In genomic region chr4:3445829-3446545, GRCh38 we compare ENCODE assay signal across 22 cellular contexts. TPM values are rescaled to one million over a fixed set of nuclear protein-coding genes. Genes with fewer than 3 reads are reported as not detected.
DNase-seq lines count a peak whose midpoint lies in the region; ATAC-seq, FAIRE-seq and TF ChIP-seq lines count a peak whose summit lies in the region.
"Had no signal": no experiment of that assay in that cellular context is flagged by ENCODE, and none has a peak within 500 bp of the region (broad histone marks: within the 10 kb centered on the region; RNA-seq: fewer than 3 reads in every experiment).

No MANE protein-coding gene starts in this region.

- ATAC-seq in GM12878, result no peak
- no peak for ATAC-seq in mucosa of descending colon
- no peak for ATAC-seq in HG02623 (IDR thresholded peaks at IDR 0.05; ENCODE audit: unreplicated experiment)

- H3K9ac ChIP-seq in GM12878 (ENCODE audit: control insufficient read depth, insufficient read depth, low read length), result no peak overlapping the region

- H3K4me3 ChIP-seq in GM12878 (no peak overlapping the region), mucosa of descending colon (no peak overlapping the region)
- H3K4me3 ChIP-seq: MG63, Peyer's patch, SJSA1 had no signal

- CTCF ChIA-PET in GM12878 (lab: Yijun Ruan, JAX), result interaction anchor here (7.0 kb wide), 1 partner anchor 100 kb away, joined by 81 read pairs; no protein-coding TSS in a partner anchor

- FAIRE-seq in GM12878 (lab: Jason Lieb, UNC), result no peak
- FAIRE-seq: GM19239, HTR-8/SVneo had no signal

- TF ChIP-seq EP300 in GM12878 (IDR thresholded peaks at IDR 0.05; ENCODE audit: borderline replicate concordance in 1 of 2, control insufficient read depth in 1 of 2, low read depth in 2 of 2, low read length in 2 of 2), result no peak

- 63% methylated on average over 33 of the region's 34 CpGs for WGBS in GM12878 (ENCODE audit: insufficient coverage, insufficient replicate concordance, low lambda C conversion rate, missing lambda C conversion rate)

- H3K27ac ChIP-seq in 22Rv1 (no peak overlapping the region), GM12878 (ENCODE audit: control insufficient read depth, insufficient read depth) (no peak overlapping the region)
- H3K27ac ChIP-seq: Peyer's patch, SJSA1 had no signal

- BruUV-seq in GM12878 (replicated peaks; lab: Mats Ljungman, UMichigan), result no TSS peak

- peak; percentile 35 for TF ChIP-seq CTCF in 22Rv1 (IDR thresholded peaks at IDR 0.05)
- no peak for TF ChIP-seq CTCF in GM12878 (IDR thresholded peaks at IDR 0.05 in 2 of 3, conservative IDR thresholded peaks at IDR 0.05 in 1 of 3; ENCODE audit: control insufficient read depth in 2 of 3, extremely low read depth in 1 of 3, insufficient read depth in 1 of 3, low read depth in 3 of 3, low read length in 3 of 3)
- TF ChIP-seq CTCF in mucosa of descending colon (IDR thresholded peaks at IDR 0.05), result no peak

- in situ Hi-C loops in GM12878 (cut with MboI), result loop anchor here (5.0 to 10.0 kb wide), 2 partner anchors 99 to 341 kb away; no protein-coding TSS in a partner anchor

- SMC1A ChIA-PET in GM12878 (lab: Charles Lee; ENCODE audit: uncharacterized antibody, unreplicated experiment), result no interaction called here

- POLR2A ChIA-PET in GM12878 (lab: Charles Lee), result no interaction called here

- no peak for TF ChIP-seq RAD21 in GM12878 (IDR thresholded peaks at IDR 0.05; ENCODE audit: insufficient read depth, low read depth, low read length)

- RAD21 ChIA-PET in GM12878 (lab: Charles Lee; ENCODE audit: unreplicated experiment), result no interaction called here

- DNase-seq in 8988T (peak; percentile 15), GM12878 (ENCODE audit: low read depth, low spot score) (no peak), mucosa of descending colon (peak in 2 of 3 donors; percentile 26 to 48), NCI-H526 treated with DMSO at 0.1 percent for 48 hours (lab: John Stamatoyannopoulos, UW) (no peak)
- no peak for DNase-seq in activated CD4-positive, alpha-beta T cell treated with anti-CD3 and anti-CD28 coated beads, Interleukin-2, amount 50 U/mL, for 4 hours
- DNase-seq: ACHN, BE2C, Calu3, DMS79 treated with DMSO at 0.1 percent for 48 hours, GF-D8, KG1, MG63, NCI-H2029, NCI-H446, NCI-H524 treated with DMSO at 0.1 percent for 48 hours, NCI-H82, Peyer's patch had no signal

- H3K27me3 ChIP-seq in GM12878 (replicated peaks in 1 of 2; ENCODE audit: control insufficient read depth in 2 of 2, insufficient read depth in 2 of 2, low read length in 1 of 2), result no peaks in the 10 kb centered on the region
- H3K27me3 ChIP-seq: BE2C, MG63, Peyer's patch, SJSA1 had no signal

- H3K4me1 ChIP-seq in GM12878 (ENCODE audit: control insufficient read depth, insufficient read depth, low read length), result no peaks in the 10 kb centered on the region
- no peaks in the 10 kb centered on the region for H3K4me1 ChIP-seq in mucosa of descending colon (ENCODE audit: low read depth)
- H3K4me1 ChIP-seq: BE2C had no signal

- no peaks in the 10 kb centered on the region for H3K79me2 ChIP-seq in GM12878 (ENCODE audit: control insufficient read depth, insufficient read depth, low read length)

- TF ChIP-seq POLR2A in GM12878 (IDR thresholded peaks at IDR 0.05; ENCODE audit: low read depth, low read length), result no peak

- no peak overlapping the region for H3K4me2 ChIP-seq in GM12878 (ENCODE audit: control insufficient read depth, insufficient read depth)

- H2AFZ ChIP-seq in GM12878 (ENCODE audit: control insufficient read depth, low read depth, low read length), result no peak overlapping the region

- H3K36me3 ChIP-seq in GM12878 (ENCODE audit: control insufficient read depth in 2 of 2, insufficient read depth in 2 of 2, low read length in 1 of 2) (no peaks in the 10 kb centered on the region), mucosa of descending colon (ENCODE audit: low read depth) (no peaks in the 10 kb centered on the region)
- H3K36me3 ChIP-seq: BE2C, MG63, Peyer's patch, SJSA1 had no signal

- intact Hi-C loops in GM12878 (cut with micrococcal nuclease; ENCODE audit: unreplicated experiment) (no loop called here), mucosa of descending colon (cut with DNase I, micrococcal nuclease) (no loop called here)

- H3K9me3 ChIP-seq in GM12878 (replicated peaks; ENCODE audit: control insufficient read depth, insufficient read depth, low read length) (no peaks in the 10 kb centered on the region), mucosa of descending colon (no peaks in the 10 kb centered on the region)
- H3K9me3 ChIP-seq: BE2C, MG63, Peyer's patch, SJSA1 had no signal

- H4K20me1 ChIP-seq in GM12878 (ENCODE audit: control insufficient read depth, insufficient read depth), result no peaks in the 10 kb centered on the region

TF ChIP-seq in GM12878, 131 proteins besides CTCF, POLR2A, EP300 and RAD21:
- TF ChIP-seq, protein P1, sequence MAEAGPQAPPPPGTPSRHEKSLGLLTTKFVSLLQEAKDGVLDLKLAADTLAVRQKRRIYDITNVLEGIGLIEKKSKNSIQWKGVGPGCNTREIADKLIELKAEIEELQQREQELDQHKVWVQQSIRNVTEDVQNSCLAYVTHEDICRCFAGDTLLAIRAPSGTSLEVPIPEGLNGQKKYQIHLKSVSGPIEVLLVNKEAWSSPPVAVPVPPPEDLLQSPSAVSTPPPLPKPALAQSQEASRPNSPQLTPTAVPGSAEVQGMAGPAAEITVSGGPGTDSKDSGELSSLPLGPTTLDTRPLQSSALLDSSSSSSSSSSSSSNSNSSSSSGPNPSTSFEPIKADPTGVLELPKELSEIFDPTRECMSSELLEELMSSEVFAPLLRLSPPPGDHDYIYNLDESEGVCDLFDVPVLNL (IDR thresholded peaks at IDR 0.05; ENCODE audit: low read depth, low read length), result no peak
- TF ChIP-seq ATF7 (IDR thresholded peaks at IDR 0.05; ENCODE audit: low read depth), result no peak
- TF ChIP-seq NR2F1 (conservative IDR thresholded peaks at IDR 0.05), result 0 out of 2 replicates have a peak, but pooled peaks have one; percentile 31

RNA-seq across cellular contexts. Expression of gene HGFAC, which starts 4.2 kb away (rescaled TPM):
- not detected in 2 replicates for total RNA-seq in GM12878 (2013; cell fraction: nucleolus; rRNA removed)
- total RNA-seq in GM12878 (2014; rRNA removed), result not detected in 2 replicates
- not detected in 2 replicates for total RNA-seq in GM12878 (2014; rRNA removed; fragmentation: Illumina TruSeq; extraction: Trizol)
- total RNA-seq in GM12878 (2021), result 0.38 TPM in 1 of 2 replicates, not detected in the other
- not detected for polyA plus RNA-seq in GM12878 (2011; ENCODE audit: low read depth)
- polyA plus RNA-seq in GM12878 (2011; rRNA removed), result not detected in 2 replicates
- not detected in 2 replicates for polyA plus RNA-seq in GM12878 (2011; cell fraction: cytosol; rRNA removed)
- polyA plus RNA-seq in GM12878 (2011; cell fraction: nucleus; rRNA removed), result not detected in 2 replicates
- not detected in 2 replicates for polyA plus RNA-seq in GM12878 (2012)
- polyA plus RNA-seq in GM12878 (2014; fragmentation: Illumina TruSeq; extraction: Trizol), result not detected in 2 replicates
- polyA plus RNA-seq in GM12878 (2014; fragmentation: Nextera tagmentation; extraction: Ambion mirVana), result not detected
- polyA plus RNA-seq in GM12878 (2014; rRNA removed), result not detected in 2 replicates
- polyA plus RNA-seq in GM12878 (2016; fragmentation: Nextera tagmentation; extraction: Ambion mirVana), result not detected
- not detected in 2 replicates for polyA minus RNA-seq in GM12878 (2011; rRNA and poly(A)+ RNA removed)
- not detected in 2 replicates for polyA minus RNA-seq in GM12878 (2011; cell fraction: cytosol; rRNA and poly(A)+ RNA removed)
- polyA minus RNA-seq in GM12878 (2011; cell fraction: nucleus; rRNA and poly(A)+ RNA removed), result not detected in 2 replicates
- total RNA-seq in mucosa of descending colon, result under 1 TPM in 1 of 3 donors, not detected in 2; 0.95 TPM
- total RNA-seq: Calu3, Peyer's patch had no signal

RNA-seq across cellular contexts. Expression of gene DOK7, which starts 17.1 kb away (rescaled TPM):
- 0.56 TPM in 1 of 2 replicates, not detected in the other for total RNA-seq in GM12878 (2013; cell fraction: nucleolus; rRNA removed)
- 0.23 and 0.33 TPM in 2 replicates for total RNA-seq in GM12878 (2014; rRNA removed)
- total RNA-seq in GM12878 (2014; rRNA removed; fragmentation: Illumina TruSeq; extraction: Trizol), result not detected in 2 replicates
- total RNA-seq in GM12878 (2021), result 0.13 and 0.27 TPM in 2 replicates
- not detected for polyA plus RNA-seq in GM12878 (2011; ENCODE audit: low read depth)
- 0.09 and 0.23 TPM in 2 replicates for polyA plus RNA-seq in GM12878 (2011; rRNA removed)
- 1.2 and 1.5 TPM in 2 replicates for polyA plus RNA-seq in GM12878 (2011; cell fraction: cytosol; rRNA removed)
- polyA plus RNA-seq in GM12878 (2011; cell fraction: nucleus; rRNA removed), result 3.5 and 3.7 TPM in 2 replicates
- 0.12 and 0.15 TPM in 2 replicates for polyA plus RNA-seq in GM12878 (2012)
- polyA plus RNA-seq in GM12878 (2014; fragmentation: Illumina TruSeq; extraction: Trizol), result not detected in 2 replicates
- polyA plus RNA-seq in GM12878 (2014; fragmentation: Nextera tagmentation; extraction: Ambion mirVana), result under 1 TPM in 1 of 2 experiments, not detected in 1; 0.04 TPM
- polyA plus RNA-seq in GM12878 (2014; rRNA removed), result 0.23 and 0.46 TPM in 2 replicates
- under 1 TPM in 1 of 2 experiments, not detected in 1; 0.09 TPM for polyA plus RNA-seq in GM12878 (2016; fragmentation: Nextera tagmentation; extraction: Ambion mirVana)
- polyA minus RNA-seq in GM12878 (2011; rRNA and poly(A)+ RNA removed), result 1.9 TPM in 1 of 2 replicates, not detected in the other
- 0.73 TPM in 1 of 2 replicates, not detected in the other for polyA minus RNA-seq in GM12878 (2011; cell fraction: cytosol; rRNA and poly(A)+ RNA removed)
- 0.36 and 1.4 TPM in 2 replicates for polyA minus RNA-seq in GM12878 (2011; cell fraction: nucleus; rRNA and poly(A)+ RNA removed)
- total RNA-seq in mucosa of descending colon, result under 1 TPM; 0.28 to 0.61 (median 0.39) TPM

Comparison
In these comparisons a context has a peak if more than half of its experiments do, and no peak if none do; other contexts are left out.
1. DNase-seq: peak in 8988T (single experiment) and mucosa of descending colon (2 of 3); none in GM12878 (single experiment), activated CD4-positive, alpha-beta T cell treated with anti-CD3 and anti-CD28 coated beads, Interleukin-2, amount 50 U/mL, for 4 hours (0 of 2) and NCI-H526 treated with DMSO at 0.1 percent for 48 hours (single experiment).